3 cellular contexts compared by ENCODE assay signal in genomic region chr5:13385066-13385465, GRCh38.
"Had no signal": no experiment of that assay in that cellular context is flagged by ENCODE, and none has a peak within 500 bp of the region (broad histone marks: within the 10 kb centered on the region; RNA-seq: fewer than 3 reads in every experiment).

No MANE protein-coding gene starts in this region.

- ATAC-seq: GM12878 had no signal

- H3K4me3 ChIP-seq: GM12878 had no signal

- DNase-seq: GDM1, GF-D8 had no signal
